ENCODE assay signal across 8 cellular contexts in the genomic region with DNA sequence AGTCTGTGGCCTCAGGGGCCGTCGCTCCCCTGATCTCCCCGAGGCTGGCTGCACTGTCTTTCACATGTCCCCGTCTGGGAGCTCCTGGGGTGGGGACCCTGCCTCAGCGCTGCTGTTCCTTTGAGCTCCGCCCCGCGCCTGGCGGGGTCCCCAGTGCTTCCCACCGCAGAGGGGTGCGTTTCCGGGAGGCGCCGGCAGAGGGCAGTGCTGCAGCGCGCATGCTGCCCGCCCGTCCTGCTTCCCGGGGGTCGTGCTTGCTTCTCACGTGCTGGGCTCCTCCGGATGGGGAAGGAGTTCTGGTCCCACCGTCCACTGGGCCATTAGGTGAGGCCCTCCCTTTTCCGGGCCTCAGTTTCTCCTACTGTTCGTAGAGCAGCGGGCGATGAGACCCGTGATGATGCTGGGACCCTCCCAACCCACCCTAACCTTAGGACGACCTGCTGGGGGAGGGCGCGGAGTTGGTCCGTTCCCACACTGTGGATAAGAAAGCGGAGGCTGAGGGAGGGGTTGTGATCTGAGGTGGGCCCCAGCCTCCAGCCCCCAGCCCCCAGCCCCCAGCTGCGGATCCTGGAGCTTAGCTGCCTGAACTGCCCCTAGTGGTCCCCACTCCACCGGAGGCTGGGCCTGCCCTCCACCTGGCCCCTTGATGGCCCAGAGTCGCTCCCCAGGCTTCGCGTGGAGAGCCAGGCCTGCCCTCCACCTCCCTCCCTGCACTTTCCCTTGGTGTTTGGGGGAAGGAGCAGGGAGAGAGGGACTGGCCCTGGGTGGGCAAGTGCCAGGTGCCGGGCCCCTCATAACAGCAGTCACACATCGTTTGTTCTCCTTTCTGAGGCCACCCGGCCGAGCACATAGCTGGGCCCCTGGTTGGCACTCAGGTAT. TPM values are rescaled to one million over a fixed set of nuclear protein-coding genes. Genes with fewer than 3 reads are reported as not detected.
A peak's percentile ranks its signal among the peaks of the same experiment; 100 is the strongest.
DNase-seq lines count a peak whose midpoint lies in the region; ATAC-seq and TF ChIP-seq lines count a peak whose summit lies in the region.

No MANE protein-coding gene starts in this region.

- intact Hi-C loops in esophagus squamous epithelium (cut with DNase I), result loop anchor here (10.0 kb wide), 1 partner anchor 307 kb away; no protein-coding TSS in a partner anchor
- intact Hi-C loops in psoas muscle (cut with DNase I), result loop anchor here (10.0 kb wide), 2 partner anchors 307 to 1883 kb away; no protein-coding TSS in a partner anchor

- ATAC-seq in HG02759 (IDR thresholded peaks at IDR 0.05; ENCODE audit: unreplicated experiment) (peak; percentile 55), psoas muscle (peak in 3 of 4 donors; percentile 41 to 52 (median 41)), GM18867 (IDR thresholded peaks at IDR 0.05; ENCODE audit: unreplicated experiment) (no peak), HG02870 (IDR thresholded peaks at IDR 0.05; ENCODE audit: unreplicated experiment) (no peak), HG03354 (IDR thresholded peaks at IDR 0.05; ENCODE audit: poor library complexity, severe bottlenecking, unreplicated experiment) (no peak)

- no peaks in the 10 kb centered on the region for H3K9me3 Mint-ChIP-seq in activated CD4-positive, alpha-beta memory T cell treated with anti-CD3 and anti-CD28 coated beads, Interleukin-2, amount 10 ng/mL, durations not matched to agents 7 days and 5 days

- POLR2A ChIA-PET in activated CD4-positive, alpha-beta memory T cell treated with anti-CD3 and anti-CD28 coated beads, Interleukin-2, amount 10 ng/mL, durations not matched to agents 7 days and 5 days (lab: Charles Lee), result no interaction called here

- peak; percentile 53 to 90 (median 74) for TF ChIP-seq CTCF in esophagus squamous epithelium (IDR thresholded peaks at IDR 0.05)
- peak; percentile 85 for TF ChIP-seq CTCF in psoas muscle (IDR thresholded peaks at IDR 0.05)

- no peaks in the 10 kb centered on the region for H3K36me3 Mint-ChIP-seq in activated CD4-positive, alpha-beta memory T cell treated with anti-CD3 and anti-CD28 coated beads, Interleukin-2, amount 10 ng/mL, durations not matched to agents 7 days and 5 days (ENCODE audit: low read depth)

- DNase-seq in COLO829 (ENCODE audit: low spot score), result peak; percentile 5
- peak; percentile 32 for DNase-seq in activated CD4-positive, alpha-beta memory T cell treated with anti-CD3 and anti-CD28 coated beads, Interleukin-2, amount 10 ng/mL, durations not matched to agents 7 days and 5 days
- no peak for DNase-seq in esophagus squamous epithelium (lab: John Stamatoyannopoulos, UW)
- DNase-seq in psoas muscle, result no peak

- H3K4me1 Mint-ChIP-seq in activated CD4-positive, alpha-beta memory T cell treated with anti-CD3 and anti-CD28 coated beads, Interleukin-2, amount 10 ng/mL, durations not matched to agents 7 days and 5 days, result no peaks in the 10 kb centered on the region

- H3K27me3 ChIP-seq in esophagus squamous epithelium (peaks cover 0 to 29% (median 0%) of the 10 kb centered on the region in 4 donors), psoas muscle (ENCODE audit: insufficient read depth in 3 of 3, low read length in 2 of 3) (peaks cover 0 to 2% (median 0%) of the 10 kb centered on the region in 3 donors)

- H3K27ac ChIP-seq in esophagus squamous epithelium, result no peak overlapping the region
- H3K27ac ChIP-seq in psoas muscle, result no peak overlapping the region

- no peak for TF ChIP-seq POLR2A in esophagus squamous epithelium (IDR thresholded peaks at IDR 0.05)

- 47% methylated on average over 2 of the region's 42 CpGs; no CpG with 5 or more reads in 1 of the 2 donors for WGBS in esophagus squamous epithelium, 2 donors
- 20 to 24% (median 20%) methylated on average over 39 to 42 of the region's 42 CpGs for WGBS in psoas muscle, 3 donors

- H3K9me3 ChIP-seq in esophagus squamous epithelium (no peaks in the 10 kb centered on the region), psoas muscle (no peaks in the 10 kb centered on the region)

- H3K4me3 ChIP-seq in esophagus squamous epithelium (no peak overlapping the region), psoas muscle (no peak overlapping the region)

- peaks cover 3% of the 10 kb centered on the region for H3K27me3 Mint-ChIP-seq in activated CD4-positive, alpha-beta memory T cell treated with anti-CD3 and anti-CD28 coated beads, Interleukin-2, amount 10 ng/mL, durations not matched to agents 7 days and 5 days

- CTCF ChIA-PET in activated CD4-positive, alpha-beta memory T cell treated with anti-CD3 and anti-CD28 coated beads, Interleukin-2, amount 10 ng/mL, durations not matched to agents 7 days and 5 days (lab: Charles Lee), result interaction anchor here (0.6 to 1.2 kb wide), 3 partner anchors 11 to 309 kb away, joined by 3 read pairs; no protein-coding TSS in a partner anchor

- H3K27ac Mint-ChIP-seq in activated CD4-positive, alpha-beta memory T cell treated with anti-CD3 and anti-CD28 coated beads, Interleukin-2, amount 10 ng/mL, durations not matched to agents 7 days and 5 days, result no peak overlapping the region

- H3K36me3 ChIP-seq in esophagus squamous epithelium (no peaks in the 10 kb centered on the region), psoas muscle (ENCODE audit: insufficient read depth in 1 of 2, low read depth in 1 of 2) (no peaks in the 10 kb centered on the region)

- H3K4me3 Mint-ChIP-seq in activated CD4-positive, alpha-beta memory T cell treated with anti-CD3 and anti-CD28 coated beads, Interleukin-2, amount 10 ng/mL, durations not matched to agents 7 days and 5 days, result no peak overlapping the region

- H3K4me1 ChIP-seq in esophagus squamous epithelium (peaks cover 0 to 13% (median 5%) of the 10 kb centered on the region in 3 donors), psoas muscle (no peaks in the 10 kb centered on the region)

RNA-seq across cellular contexts. Expression of gene CPZ, which starts 15.3 kb away (rescaled TPM):
- total RNA-seq in activated CD4-positive, alpha-beta memory T cell treated with anti-CD3 and anti-CD28 coated beads, Interleukin-2, amount 10 ng/mL, durations not matched to agents 7 days and 5 days, result under 1 TPM; 0.48 to 0.75 TPM
- total RNA-seq in esophagus squamous epithelium (10 to 100 TPM in 1 of 4 donors, 1 to 10 TPM in 1, under 1 TPM in 2; 0.76 to 12.2 (median 1.9) TPM), psoas muscle (not detected)
- under 1 TPM; 0.04 to 0.30 (median 0.08) TPM for polyA plus RNA-seq in psoas muscle

RNA-seq across cellular contexts. Expression of gene GPR78, which starts 27.6 kb away (rescaled TPM):
- total RNA-seq in activated CD4-positive, alpha-beta memory T cell treated with anti-CD3 and anti-CD28 coated beads, Interleukin-2, amount 10 ng/mL, durations not matched to agents 7 days and 5 days, result under 1 TPM; 0.08 to 0.13 TPM
- 1 to 10 TPM; 2.5 to 8.3 (median 3.1) TPM for total RNA-seq in esophagus squamous epithelium
- not detected for total RNA-seq in psoas muscle
- not detected for polyA plus RNA-seq in psoas muscle

Comparison
In these comparisons a context has a peak if more than half of its experiments do, and no peak if none do; other contexts are left out.
1. DNase-seq: peak in COLO829 (single experiment) and activated CD4-positive, alpha-beta memory T cell treated with anti-CD3 and anti-CD28 coated beads, Interleukin-2, amount 10 ng/mL, durations not matched to agents 7 days and 5 days (single experiment); none in esophagus squamous epithelium (single experiment) and psoas muscle (0 of 2).
2. ATAC-seq: peak in HG02759 (single experiment) and psoas muscle (3 of 4); none in GM18867 (single experiment), HG02870 (single experiment) and HG03354 (single experiment).